ENCODE assay signal across 12 cellular contexts in genomic region chr5:176836811-176837706, GRCh38. TPM values are rescaled to one million over a fixed set of nuclear protein-coding genes. Genes with fewer than 3 reads are reported as not detected.
"Had no signal": no experiment of that assay in that cellular context is flagged by ENCODE, and none has a peak within 500 bp of the region (broad histone marks: within the 10 kb centered on the region; RNA-seq: fewer than 3 reads in every experiment).

No MANE protein-coding gene starts in this region.

- H3K4me1 ChIP-seq: body of pancreas, psoas muscle, tibial nerve, vagina had no signal

- H3K27ac Mint-ChIP-seq: activated CD8-positive, alpha-beta T cell treated with anti-CD3 and anti-CD28 coated beads for 36 hours; activated naive CD4-positive, alpha-beta T cell treated with anti-CD3 and anti-CD28 coated beads, Interleukin-2, amount 50 U/mL, for 24 hours; endodermal cell; nephron had no signal

- H3K4me2 ChIP-seq: smooth muscle cell had no signal

- H3K4me3 ChIP-seq: body of pancreas, psoas muscle, smooth muscle cell, tibial nerve, vagina had no signal

- DNase-seq: occipital lobe had no signal

- H3K4me3 Mint-ChIP-seq: activated CD8-positive, alpha-beta T cell treated with anti-CD3 and anti-CD28 coated beads for 36 hours; activated naive CD4-positive, alpha-beta T cell treated with anti-CD3 and anti-CD28 coated beads, Interleukin-2, amount 50 U/mL, for 24 hours; activated T-cell treated with anti-CD3 and anti-CD28 coated beads, Interleukin-2, amount 50 U/mL, for 4 hours; endodermal cell had no signal

- H3K4me1 Mint-ChIP-seq: activated naive CD4-positive, alpha-beta T cell treated with anti-CD3 and anti-CD28 coated beads, Interleukin-2, amount 50 U/mL, for 24 hours; nephron had no signal

- H3K27me3 ChIP-seq: body of pancreas, vagina had no signal

- H3K27ac ChIP-seq: body of pancreas, psoas muscle, tibial nerve, vagina had no signal

- H3K9me3 ChIP-seq: body of pancreas, psoas muscle, tibial nerve, vagina had no signal

- FAIRE-seq: frontal cortex had no signal

- H3K9me3 Mint-ChIP-seq: activated CD8-positive, alpha-beta T cell treated with anti-CD3 and anti-CD28 coated beads for 36 hours; activated naive CD4-positive, alpha-beta T cell treated with anti-CD3 and anti-CD28 coated beads, Interleukin-2, amount 50 U/mL, for 24 hours; activated T-cell treated with anti-CD3 and anti-CD28 coated beads, Interleukin-2, amount 50 U/mL, for 4 hours; endodermal cell; nephron had no signal

- H3K36me3 ChIP-seq: tibial nerve, vagina had no signal

RNA-seq across cellular contexts. Expression of gene UNC5A, which starts 26.7 kb away (rescaled TPM):
- total RNA-seq: activated CD8-positive, alpha-beta T cell treated with anti-CD3 and anti-CD28 coated beads for 36 hours; activated T-cell treated with anti-CD3 and anti-CD28 coated beads, Interleukin-2, amount 50 U/mL, for 4 hours; smooth muscle cell; tibial nerve; vagina had no signal
- polyA plus RNA-seq: smooth muscle cell had no signal
